In the genomic region with DNA sequence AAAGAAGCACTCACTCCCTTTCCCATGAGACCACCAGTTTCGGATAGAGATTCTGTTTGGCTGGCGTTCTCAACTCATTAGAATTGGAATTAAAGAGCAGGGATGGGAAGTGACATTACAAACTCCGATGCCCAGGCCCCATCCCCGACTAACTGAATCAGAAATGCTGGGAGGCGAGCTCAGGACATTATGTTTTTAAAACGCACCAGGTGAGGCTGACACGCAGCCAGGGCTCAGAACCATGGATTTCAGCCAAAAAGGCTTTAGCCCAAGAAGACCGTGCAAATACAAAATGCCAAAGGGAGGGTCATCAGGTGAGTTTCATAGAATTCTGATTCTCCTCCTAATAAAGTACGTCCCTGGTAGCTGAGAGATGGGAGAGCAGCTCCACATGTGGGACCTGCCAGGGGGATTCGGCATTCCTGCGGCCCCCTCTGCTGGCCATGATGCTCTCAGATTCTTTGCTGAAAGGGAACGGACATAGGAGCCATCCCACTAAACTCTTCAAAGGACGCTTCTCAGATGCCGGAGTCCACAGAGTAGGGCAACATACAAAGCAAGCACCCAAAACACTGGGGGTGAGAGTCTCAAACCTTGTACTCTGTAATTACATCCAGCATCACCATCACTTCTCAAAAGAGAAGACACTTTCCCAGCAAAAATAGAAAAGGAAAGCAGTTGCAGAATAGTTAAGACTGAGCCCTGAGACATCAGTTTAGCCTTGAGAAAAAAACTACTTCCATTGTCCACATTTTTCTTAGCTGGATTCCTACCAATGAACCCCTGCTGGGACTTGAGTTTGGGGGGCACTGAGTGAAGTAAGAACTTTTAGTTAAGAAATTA, we compare ENCODE assay signal across 8 cellular contexts.
DNase-seq lines count a peak whose midpoint lies in the region; ATAC-seq and TF ChIP-seq lines count a peak whose summit lies in the region.

No MANE protein-coding gene starts in this region.

- no peak overlapping the region for H3K4me2 ChIP-seq in hepatocyte

- no peak overlapping the region for H3K27ac ChIP-seq in A673 (ENCODE audit: low read depth, low read length, poor library complexity, severe bottlenecking)
- H3K27ac ChIP-seq in SJCRH30: no peak overlapping the region
- no peak overlapping the region for H3K27ac ChIP-seq in hepatocyte
- H3K27ac ChIP-seq in colonic mucosa: no peak overlapping the region

- H3K36me3 ChIP-seq in A673 (ENCODE audit: insufficient read depth, low read length, poor library complexity, severe bottlenecking) (no peaks in the 10 kb centered on the region), SJCRH30 (no peaks in the 10 kb centered on the region), hepatocyte (replicated peaks; ENCODE audit: insufficient read depth, low read depth) (no peaks in the 10 kb centered on the region), colonic mucosa (no peaks in the 10 kb centered on the region)

- no peaks in the 10 kb centered on the region for H3K9me2 ChIP-seq in hepatocyte (replicated peaks; ENCODE audit: insufficient read depth)

- TF ChIP-seq CTCF in A673 (conservative IDR thresholded peaks at IDR 0.05; ENCODE audit: low read depth, low read length): peak; percentile 63
- peak; percentile 20 for TF ChIP-seq CTCF in GM12873 (IDR thresholded peaks at IDR 0.05; ENCODE audit: insufficient read depth, low read depth, low read length, missing control alignments)
- TF ChIP-seq CTCF in hepatocyte (IDR thresholded peaks at IDR 0.05; ENCODE audit: poor library complexity): peak; percentile 69
- TF ChIP-seq CTCF in colonic mucosa (IDR thresholded peaks at IDR 0.05): no peak

- no peak overlapping the region for H3K9ac ChIP-seq in colonic mucosa (ENCODE audit: low read depth in 2 of 2, low read length in 2 of 2)

- H4K20me1 ChIP-seq in hepatocyte (ENCODE audit: insufficient read depth, poor library complexity, severe bottlenecking): no peaks in the 10 kb centered on the region

- H3K4me3 ChIP-seq in A673 (ENCODE audit: low read depth, low read length, poor library complexity, severe bottlenecking) (no peak overlapping the region), SJCRH30 (no peak overlapping the region), hepatocyte (no peak overlapping the region), colonic mucosa (no peak overlapping the region)

- 40% methylated on average over 14 of the region's 14 CpGs for WGBS in hepatocyte (ENCODE audit: low lambda C conversion rate, missing lambda C conversion rate)

- CTCF ChIA-PET in A673 (lab: Charles Lee): interaction anchor here (0.7 to 0.8 kb wide), 2 partner anchors 58 to 202 kb away, joined by 3 read pairs; no protein-coding TSS in a partner anchor

- peaks cover 49% of the 10 kb centered on the region for H3K27me3 ChIP-seq in A673 (replicated peaks; ENCODE audit: insufficient read depth, low read depth, low read length, poor library complexity)
- peaks cover 52% of the 10 kb centered on the region for H3K27me3 ChIP-seq in SJCRH30
- H3K27me3 ChIP-seq in hepatocyte: peaks cover 24% of the 10 kb centered on the region
- no peaks in the 10 kb centered on the region for H3K27me3 ChIP-seq in colonic mucosa

- BruUV-seq in A673 (replicated peaks; lab: Mats Ljungman, UMichigan): no TSS peak

- no peaks in the 10 kb centered on the region for H3K9me3 ChIP-seq in A673 (ENCODE audit: low read depth, low read length, poor library complexity, severe bottlenecking)
- H3K9me3 ChIP-seq in SJCRH30 (replicated peaks): no peaks in the 10 kb centered on the region
- H3K9me3 ChIP-seq in hepatocyte (ENCODE audit: low read depth): no peaks in the 10 kb centered on the region
- no peaks in the 10 kb centered on the region for H3K9me3 ChIP-seq in colonic mucosa

- intact Hi-C loops in A673 (cut with micrococcal nuclease; ENCODE audit: unreplicated experiment): loop anchor here (2.0 to 5.0 kb wide), 2 partner anchors 432 to 509 kb away; a partner anchor contains a TSS
- intact Hi-C loops in colonic mucosa (cut with DNase I): loop anchor here (10.0 kb wide), 1 partner anchor 506 kb away; no protein-coding TSS in a partner anchor

- POLR2A ChIA-PET in A673 (lab: Charles Lee; ENCODE audit: low non-redundant PET): interaction anchor here (0.6 kb wide), 1 partner anchor 272 kb away, joined by 3 read pairs; no protein-coding TSS in a partner anchor

- DNase-seq in A673 (ENCODE audit: low spot score) (peak; percentile 50), SJCRH30 (peak; percentile 65 to 80), hepatocyte (ENCODE audit: low spot score) (peak; percentile 67), colonic mucosa (no peak)
- DNase-seq in activated CD8-positive, alpha-beta memory T cell treated with anti-CD3 and anti-CD28 coated beads, Interleukin-2, amount 50 U/mL, for 4 hours: no peak
- DNase-seq in activated CD4-positive, alpha-beta T cell treated with anti-CD3 and anti-CD28 coated beads for 1 hour: no peak

- no peaks in the 10 kb centered on the region for H3K79me2 ChIP-seq in hepatocyte

- H3K4me1 ChIP-seq in A673 (ENCODE audit: insufficient read depth, low read length, poor library complexity, severe bottlenecking) (no peaks in the 10 kb centered on the region), SJCRH30 (peaks cover 12% of the 10 kb centered on the region), hepatocyte (ENCODE audit: insufficient read depth) (peaks cover under 1% of the 10 kb centered on the region), colonic mucosa (no peaks in the 10 kb centered on the region)

- no peak overlapping the region for H2AFZ ChIP-seq in hepatocyte

- ATAC-seq in HG02884 (IDR thresholded peaks at IDR 0.05; ENCODE audit: unreplicated experiment): no peak

Comparison
In these comparisons a context has a peak if more than half of its experiments do, and no peak if none do; other contexts are left out.
1. DNase-seq: peak in A673 (single experiment), SJCRH30 (2 of 2) and hepatocyte (single experiment); none in colonic mucosa (single experiment), activated CD8-positive, alpha-beta memory T cell treated with anti-CD3 and anti-CD28 coated beads, Interleukin-2, amount 50 U/mL, for 4 hours (single experiment) and activated CD4-positive, alpha-beta T cell treated with anti-CD3 and anti-CD28 coated beads for 1 hour (single experiment).